ENCODE assay signal across 14 cellular contexts in the genomic region with DNA sequence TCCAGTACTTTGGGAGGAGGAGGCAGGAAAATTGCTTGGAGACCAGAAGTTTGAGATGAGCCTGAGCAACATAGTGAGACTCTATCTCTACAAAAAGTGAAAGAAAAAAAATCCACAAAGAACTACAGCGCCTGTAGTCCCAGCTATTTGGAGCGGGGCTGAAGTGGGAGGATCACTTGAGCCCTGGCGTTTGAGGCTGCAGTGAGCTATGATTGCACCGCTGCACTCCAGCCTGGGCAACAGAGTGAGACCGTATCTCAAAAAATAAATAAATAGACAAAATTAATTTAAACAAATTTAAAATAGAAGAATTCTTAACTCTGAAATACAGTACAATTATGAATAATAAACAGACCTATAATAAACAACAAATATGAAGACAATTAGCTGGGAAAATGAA. TPM values are rescaled to one million over a fixed set of nuclear protein-coding genes. Genes with fewer than 3 reads are reported as not detected.
A peak's percentile ranks its signal among the peaks of the same experiment; 100 is the strongest.
DNase-seq lines count a peak whose midpoint lies in the region; ATAC-seq and TF ChIP-seq lines count a peak whose summit lies in the region.
"Had no signal": no experiment of that assay in that cellular context is flagged by ENCODE, and none has a peak within 500 bp of the region (broad histone marks: within the 10 kb centered on the region; RNA-seq: fewer than 3 reads in every experiment).

No MANE protein-coding gene starts in this region.

- DNase-seq in NCI-H460 (ENCODE audit: extremely low read depth, low read depth) (peak; percentile 55), dorsolateral prefrontal cortex (peak in 1 of 10 donors; percentile 46), left lung (peak in 1 of 2 donors; percentile 34), HK-2 (ENCODE audit: unreplicated experiment) (no peak), HCEC 1CT (no peak), natural killer cell (no peak), NOMO-1 (lab: John Stamatoyannopoulos, UW; ENCODE audit: unreplicated experiment in 2 of 2) (no peak)
- DNase-seq: dermis blood vessel endothelial cell, DMS53, left colon, NCI-H345 had no signal

- H3K4me1 ChIP-seq in left lung, result no peaks in the 10 kb centered on the region

- intact Hi-C loops in dorsolateral prefrontal cortex (cut with DNase I), result loop anchor here (5.0 kb wide), 2 partner anchors 116 to 171 kb away; no protein-coding TSS in a partner anchor
- intact Hi-C loops in left lung (cut with DNase I), result loop anchor here in 1 of 2 donors (10.0 kb wide), 1 partner anchor 174 kb away; no protein-coding TSS in a partner anchor
- intact Hi-C loops in natural killer cell (cut with micrococcal nuclease), result loop anchor here (10.0 kb wide), 2 partner anchors 174 to 264 kb away; no protein-coding TSS in a partner anchor

- no peaks in the 10 kb centered on the region for H3K27me3 Mint-ChIP-seq in natural killer cell (ENCODE audit: low read depth in 2 of 2)
- H3K27me3 Mint-ChIP-seq: activated naive CD8-positive, alpha-beta T cell had no signal

- no peak overlapping the region for H3K4me3 Mint-ChIP-seq in natural killer cell
- H3K4me3 Mint-ChIP-seq: activated naive CD8-positive, alpha-beta T cell had no signal

- H3K27me3 ChIP-seq in dorsolateral prefrontal cortex (no peaks in the 10 kb centered on the region), left lung (no peaks in the 10 kb centered on the region)
- H3K27me3 ChIP-seq: gastroesophageal sphincter had no signal

- no peak overlapping the region for H3K27ac Mint-ChIP-seq in natural killer cell
- H3K27ac Mint-ChIP-seq: activated naive CD8-positive, alpha-beta T cell had no signal

- H3K4me3 ChIP-seq in dorsolateral prefrontal cortex (peak overlapping the region in 10 of 59 donors; percentile 1 to 36 (median 21)), left lung (no peak overlapping the region)
- H3K4me3 ChIP-seq: gastroesophageal sphincter had no signal

- no peaks in the 10 kb centered on the region for H3K4me1 Mint-ChIP-seq in natural killer cell

- H3K9me3 ChIP-seq in left lung, result no peaks in the 10 kb centered on the region
- H3K9me3 ChIP-seq: gastroesophageal sphincter had no signal

- ATAC-seq in left lung (peak; percentile 76), natural killer cell (no peak)
- ATAC-seq: gastroesophageal sphincter had no signal

- peak overlapping the region; percentile 53 for H3K27ac ChIP-seq in 22Rv1
- peak overlapping the region in 49 of 59 donors; percentile 5 to 83 (median 64) for H3K27ac ChIP-seq in dorsolateral prefrontal cortex
- no peak overlapping the region for H3K27ac ChIP-seq in left lung
- H3K27ac ChIP-seq: gastroesophageal sphincter had no signal

- TF ChIP-seq CTCF in 22Rv1 (IDR thresholded peaks at IDR 0.05), result no peak
- peak in 2 of 56 donors; percentile 12 to 26 for TF ChIP-seq CTCF in dorsolateral prefrontal cortex (IDR thresholded peaks at IDR 0.05 in 54 of 56, conservative IDR thresholded peaks at IDR 0.05 in 2 of 56; ENCODE audit: low read depth in 1 of 56, partially characterized antibody in 56 of 56)
- no peak for TF ChIP-seq CTCF in left lung (IDR thresholded peaks at IDR 0.05)
- TF ChIP-seq CTCF in natural killer cell (IDR thresholded peaks at IDR 0.05), result no peak

- H3K36me3 Mint-ChIP-seq in natural killer cell, result no peaks in the 10 kb centered on the region
- H3K36me3 Mint-ChIP-seq: activated naive CD8-positive, alpha-beta T cell had no signal

- H3K36me3 ChIP-seq in left lung, result no peaks in the 10 kb centered on the region

- H3K9me3 Mint-ChIP-seq in natural killer cell, result no peaks in the 10 kb centered on the region

RNA-seq across cellular contexts. Expression of a gene that starts 40.9 kb away (rescaled TPM):
- total RNA-seq in NCI-H460 (2014; rRNA removed; shearing (Covaris generic)), result 2.4 and 2.7 TPM in 2 replicates
- polyA plus RNA-seq in NCI-H460 (2014; cell fraction: nucleus; rRNA removed), result 1.3 and 12.1 TPM in 2 replicates
- 100 to 1,000 TPM in 60 of 120 experiments, 10 to 100 TPM in 60; 29.5 to 146 (median 100.0) TPM for total RNA-seq in dorsolateral prefrontal cortex
- total RNA-seq in left lung, result 1 to 10 TPM; 5.4 to 7.4 TPM
- 1 to 10 TPM; 1.6 to 3.8 (median 2.4) TPM for total RNA-seq in natural killer cell

Comparison
In these comparisons a context has a peak if more than half of its experiments do, and no peak if none do; other contexts are left out.
1. H3K27ac ChIP-seq: peak in 22Rv1 (single experiment) and dorsolateral prefrontal cortex (49 of 59); none in left lung (0 of 2).